ENCODE assay signal across 8 cellular contexts in genomic region chr3:12750658-12751071, GRCh38. TPM values are rescaled to one million over a fixed set of nuclear protein-coding genes. Genes with fewer than 3 reads are reported as not detected.
DNase-seq lines count a peak whose midpoint lies in the region; ATAC-seq and TF ChIP-seq lines count a peak whose summit lies in the region.

No MANE protein-coding gene starts in this region.

- H3K36me3 Mint-ChIP-seq in activated T-cell treated with anti-CD3 and anti-CD28 coated beads, Interleukin-2, amount 50 U/mL, for 4 hours (ENCODE audit: insufficient read depth), result no peaks in the 10 kb centered on the region
- no peaks in the 10 kb centered on the region for H3K36me3 Mint-ChIP-seq in neural crest cell (ENCODE audit: low read depth)

- ATAC-seq in HG02943 (IDR thresholded peaks at IDR 0.05; ENCODE audit: low read depth, unreplicated experiment) (peak; percentile 53), GM18519 (IDR thresholded peaks at IDR 0.05; ENCODE audit: low FRiP score, unreplicated experiment) (no peak), left lobe of liver (no peak)
- ATAC-seq in activated T-cell treated with anti-CD3 and anti-CD28 coated beads, Interleukin-2, amount 50 U/mL, for 4 hours, result peak; percentile 62 to 87

- DNase-seq in EH (ENCODE audit: low read depth) (peak; percentile 97), neural crest cell (ENCODE audit: low read depth, low spot score) (no peak), left lobe of liver (ENCODE audit: low spot score) (no peak), GM10266 (ENCODE audit: extremely low spot score) (no peak), NCI-H510A (lab: John Stamatoyannopoulos, UW) (no peak)
- peak; percentile 13 for DNase-seq in activated T-cell treated with anti-CD3 and anti-CD28 coated beads, Interleukin-2, amount 50 U/mL, for 4 hours

- peaks cover 3% of the 10 kb centered on the region for H3K27me3 Mint-ChIP-seq in activated T-cell treated with anti-CD3 and anti-CD28 coated beads, Interleukin-2, amount 50 U/mL, for 4 hours (ENCODE audit: low read depth)
- H3K27me3 Mint-ChIP-seq in neural crest cell (ENCODE audit: low read depth), result no peaks in the 10 kb centered on the region

- H3K27ac Mint-ChIP-seq in neural crest cell (ENCODE audit: unreplicated experiment), result peak overlapping the region; percentile 54

- H3K4me3 Mint-ChIP-seq in activated T-cell treated with anti-CD3 and anti-CD28 coated beads, Interleukin-2, amount 50 U/mL, for 4 hours, result no peak overlapping the region
- no peak overlapping the region for H3K4me3 Mint-ChIP-seq in neural crest cell

- TF ChIP-seq CTCF in neural crest cell (conservative IDR thresholded peaks at IDR 0.05) (no peak), GM10266 (IDR thresholded peaks at IDR 0.05; ENCODE audit: control insufficient read depth, insufficient read depth, low read depth, missing control alignments) (no peak)

- no peaks in the 10 kb centered on the region for H3K9me3 Mint-ChIP-seq in activated T-cell treated with anti-CD3 and anti-CD28 coated beads, Interleukin-2, amount 50 U/mL, for 4 hours
- no peaks in the 10 kb centered on the region for H3K9me3 Mint-ChIP-seq in neural crest cell

- H3K4me1 Mint-ChIP-seq in activated T-cell treated with anti-CD3 and anti-CD28 coated beads, Interleukin-2, amount 50 U/mL, for 4 hours (ENCODE audit: low read depth), result peaks cover 6% of the 10 kb centered on the region
- no peaks in the 10 kb centered on the region for H3K4me1 Mint-ChIP-seq in neural crest cell

RNA-seq across cellular contexts. Expression of gene TMEM40, which starts 8.4 kb away (rescaled TPM):
- not detected for total RNA-seq in activated T-cell treated with anti-CD3 and anti-CD28 coated beads, Interleukin-2, amount 50 U/mL, for 4 hours
- total RNA-seq in neural crest cell (not detected in 2 replicates), left lobe of liver (0.65 TPM)

RNA-seq across cellular contexts. Expression of gene CAND2, which starts 45.8 kb away (rescaled TPM):
- 1 to 10 TPM; 1.0 to 1.9 (median 1.4) TPM for total RNA-seq in activated T-cell treated with anti-CD3 and anti-CD28 coated beads, Interleukin-2, amount 50 U/mL, for 4 hours
- 14.8 and 15.5 TPM in 2 replicates for total RNA-seq in neural crest cell
- 7.2 TPM for total RNA-seq in left lobe of liver

Comparison
In these comparisons a context has a peak if more than half of its experiments do, and no peak if none do; other contexts are left out.
1. DNase-seq: peak in EH (single experiment) and activated T-cell treated with anti-CD3 and anti-CD28 coated beads, Interleukin-2, amount 50 U/mL, for 4 hours (single experiment); none in neural crest cell (single experiment), left lobe of liver (single experiment), GM10266 (single experiment) and NCI-H510A (single experiment).
2. ATAC-seq: peak in HG02943 (single experiment) and activated T-cell treated with anti-CD3 and anti-CD28 coated beads, Interleukin-2, amount 50 U/mL, for 4 hours (2 of 2); none in GM18519 (single experiment) and left lobe of liver (single experiment).